Comparison of ENCODE assay signal across 1 cellular context in genomic region chr10:86330778-86331763, GRCh38.
TF ChIP-seq lines count a peak whose summit lies in the region.

No MANE protein-coding gene starts in this region.

TF ChIP-seq in GM23338, 12 proteins besides CTCF, POLR2A, EP300 and RAD21 (continued from another document):
- TF ChIP-seq STAT1 (IDR thresholded peaks at IDR 0.05; ENCODE audit: unreplicated experiment) (no peak), ZNF114 (CRISPR knock-in tag; IDR thresholded peaks at IDR 0.05) (no peak), EZH2phosphoT487 (IDR thresholded peaks at IDR 0.05; ENCODE audit: unreplicated experiment) (no peak), POLR2AphosphoS5 (IDR thresholded peaks at IDR 0.05; ENCODE audit: low read depth) (no peak), ZNF331 (CRISPR knock-in tag; IDR thresholded peaks at IDR 0.05; ENCODE audit: low read depth) (no peak), EZH2 (IDR thresholded peaks at IDR 0.05; ENCODE audit: low read depth, unreplicated experiment) (no peak), CREB1 (CRISPR knock-in tag; IDR thresholded peaks at IDR 0.05; ENCODE audit: low read depth) (no peak), NANOG (IDR thresholded peaks at IDR 0.05; ENCODE audit: borderline replicate concordance) (no peak)
